ENCODE assay signal across 10 cellular contexts in the genomic region with DNA sequence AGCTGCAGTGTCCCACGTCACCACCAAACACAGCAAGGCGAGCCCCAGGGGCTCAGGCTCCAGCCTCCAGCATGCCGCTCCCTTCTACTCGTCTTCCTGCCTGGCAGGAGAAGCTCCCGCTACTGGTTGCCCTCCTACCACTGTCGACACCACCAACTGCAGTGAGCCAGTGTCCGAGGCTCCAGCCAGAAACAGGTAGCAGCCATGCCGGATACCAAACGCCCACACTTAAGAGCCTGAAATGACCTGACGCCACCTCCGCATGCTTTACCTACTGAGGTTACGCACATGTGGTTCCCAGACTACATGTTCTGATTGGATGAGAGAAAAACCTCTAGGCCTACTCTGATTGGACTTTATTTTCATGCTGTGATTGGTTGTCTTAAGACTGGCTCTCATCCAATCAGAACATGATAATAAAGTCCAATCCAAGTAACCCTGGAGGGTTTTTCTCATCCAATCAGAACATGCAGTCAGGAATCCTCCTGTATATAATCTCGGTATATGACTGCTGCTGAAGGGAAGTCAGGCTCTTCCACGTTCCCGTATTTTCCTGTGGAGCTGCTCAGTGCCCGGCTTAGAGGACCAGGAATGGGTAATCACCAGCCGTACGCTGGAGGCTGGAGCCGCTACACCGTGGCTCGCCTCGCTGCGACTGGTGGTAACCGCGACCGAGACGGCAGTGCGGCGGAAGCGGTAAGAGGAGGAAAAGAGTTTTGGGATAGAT. TPM values are rescaled to one million over a fixed set of nuclear protein-coding genes. Genes with fewer than 3 reads are reported as not detected.
A peak's percentile ranks its signal among the peaks of the same experiment; 100 is the strongest.
DNase-seq lines count a peak whose midpoint lies in the region; TF ChIP-seq lines count a peak whose summit lies in the region.
"Not testable (repeated sequence)": the region's sequence is repeated elsewhere in the genome, so short reads cannot be mapped to it uniquely, and the experiment has no call there.
"Had no signal": no experiment of that assay in that cellular context is flagged by ENCODE, and none has a peak within 500 bp of the region (broad histone marks: within the 10 kb centered on the region; RNA-seq: fewer than 3 reads in every experiment).

A gene (minus strand): TSS at position 120 of the 727 bp plus-strand sequence. CDS start 8,707 bp downstream, outside the sequence.

- DNase-seq in Daoy (ENCODE audit: low read depth) (peak; percentile 63), NCI-H510A (lab: John Stamatoyannopoulos, UW) (peak; percentile 52), RPMI8226 (peak; percentile 16), chondrocyte (ENCODE audit: low spot score) (peak; percentile 41)
- DNase-seq in iPS DF 6.9 (ENCODE audit: low read depth, low spot score); neural crest cell (ENCODE audit: low read depth, low spot score); type B pancreatic cell (ENCODE audit: extremely low spot score, unreplicated experiment): not testable (repeated sequence)

- H3K27ac Mint-ChIP-seq in chondrocyte (ENCODE audit: unreplicated experiment) (peak within 1 kb of the TSS; percentile 83), type B pancreatic cell (peak within 1 kb of the TSS; percentile 95)
- H3K27ac Mint-ChIP-seq in neural crest cell (ENCODE audit: unreplicated experiment) = not testable (repeated sequence)

- not testable (repeated sequence) for TF ChIP-seq CTCF in chondrocyte (IDR thresholded peaks at IDR 0.05); neural crest cell (conservative IDR thresholded peaks at IDR 0.05); type B pancreatic cell (conservative IDR thresholded peaks at IDR 0.05)

- peak within 1 kb of the TSS; percentile 92 for H3K4me3 Mint-ChIP-seq in chondrocyte (ENCODE audit: unreplicated experiment)
- peak within 1 kb of the TSS; percentile 97 for H3K4me3 Mint-ChIP-seq in neural crest cell
- peak within 1 kb of the TSS; percentile 99 for H3K4me3 Mint-ChIP-seq in type B pancreatic cell

- H3K9ac ChIP-seq in HUES48 (ENCODE audit: low read depth, low read length) = not testable (repeated sequence)

- WGBS in iPS DF 6.9 (ENCODE audit: insufficient coverage, insufficient read length) = no CpG with 5 or more reads among the region's 30 CpGs

- H3K27me3 Mint-ChIP-seq in chondrocyte (ENCODE audit: low read depth); type B pancreatic cell: not testable (repeated sequence)
- peaks cover 12% of the 10 kb centered on the region for H3K27me3 Mint-ChIP-seq in neural crest cell (ENCODE audit: low read depth)

- not testable (repeated sequence) for H3K27me3 ChIP-seq in HUES48 (ENCODE audit: control insufficient read depth, insufficient read depth, low read length); iPS DF 6.9 (ENCODE audit: control insufficient read depth, insufficient read depth, low read length)

- H3K9me3 Mint-ChIP-seq in chondrocyte (ENCODE audit: low read depth); neural crest cell; type B pancreatic cell: not testable (repeated sequence)

- H3K4me1 ChIP-seq in HUES48 (ENCODE audit: control insufficient read depth, insufficient read depth, low read length); iPS DF 6.9 (ENCODE audit: control insufficient read depth, insufficient read depth, low read length): not testable (repeated sequence)

- H3K4me3 ChIP-seq in HUES48 (ENCODE audit: low read depth, low read length) = peak within 1 kb of the TSS; percentile 58
- peak within 1 kb of the TSS; percentile 50; the same call in 1 of the 2 replicates for H3K4me3 ChIP-seq in iPS DF 6.9 (ENCODE audit: low read length)

- not testable (repeated sequence) for H3K27ac ChIP-seq in HUES48 (ENCODE audit: low read depth, low read length); iPS DF 6.9 (ENCODE audit: low read length)

- H3K36me3 Mint-ChIP-seq in chondrocyte (ENCODE audit: low read depth); neural crest cell (ENCODE audit: low read depth); type B pancreatic cell: not testable (repeated sequence)

- H3K36me3 ChIP-seq in HUES48 (ENCODE audit: control insufficient read depth, insufficient read depth, low read length); iPS DF 6.9 (ENCODE audit: control insufficient read depth, insufficient read depth, low read length): not testable (repeated sequence)

- H3K9me3 ChIP-seq in HUES48 (ENCODE audit: control insufficient read depth, insufficient read depth, low read length); iPS DF 6.9 (ENCODE audit: control insufficient read depth, insufficient read depth, low read length): not testable (repeated sequence)

- H3K4me1 Mint-ChIP-seq in chondrocyte (ENCODE audit: low read depth) = peaks cover 13% of the 10 kb centered on the region
- not testable (repeated sequence) for H3K4me1 Mint-ChIP-seq in neural crest cell; type B pancreatic cell (ENCODE audit: unreplicated experiment)

RNA-seq across cellular contexts. Expression of the gene that starts here (rescaled TPM):
- total RNA-seq in Daoy (2014; rRNA removed; shearing (Covaris generic)) = 4.0 and 5.4 TPM in 2 replicates
- 8.4 TPM in 2 of 3 replicates, not detected in the other for total RNA-seq in chondrocyte
- total RNA-seq in neural crest cell = 8.4 and 11.0 TPM in 2 replicates
- total RNA-seq in type B pancreatic cell (ENCODE audit: low replicate concordance) = 14.2 and 25.0 TPM in 2 replicates
- total RNA-seq: CD8-positive, alpha-beta T cell; GM12878 had no signal
